Comparison of ENCODE assay signal across 7 cellular contexts in the genomic region with DNA sequence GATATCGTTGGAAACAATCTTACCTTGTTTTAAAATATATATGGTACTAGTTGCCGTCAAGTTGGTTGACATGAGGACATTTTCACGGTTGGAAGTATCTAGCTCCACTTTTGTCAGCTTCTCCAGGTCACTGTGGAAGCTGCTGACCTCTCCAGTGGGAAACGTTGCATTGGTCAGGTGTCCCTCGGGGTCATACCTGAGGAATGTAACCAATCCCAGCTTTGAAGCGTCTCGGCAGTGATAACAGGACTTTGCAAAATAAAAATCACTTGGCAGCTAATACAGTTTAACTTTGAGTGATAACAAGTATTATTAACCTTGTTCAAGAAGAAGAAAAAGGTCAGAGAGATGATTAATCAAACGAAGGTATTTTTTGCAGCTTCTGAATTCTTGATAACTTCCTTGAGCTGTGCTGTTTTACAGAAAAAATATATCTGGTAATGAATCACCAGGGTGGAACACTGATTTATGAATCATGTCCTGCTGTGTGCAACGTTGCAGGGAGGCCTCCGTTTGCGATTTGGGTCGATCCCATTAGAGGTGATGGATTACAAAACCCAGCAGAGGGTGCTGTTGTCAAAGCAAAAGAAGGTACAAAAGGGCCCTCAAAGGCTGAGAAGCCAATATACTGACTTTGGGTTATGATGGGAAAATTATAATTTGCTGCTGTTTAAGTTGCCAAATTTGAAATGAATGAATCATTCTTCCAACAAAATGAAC.
DNase-seq lines count a peak whose midpoint lies in the region; ATAC-seq and TF ChIP-seq lines count a peak whose summit lies in the region.

No MANE protein-coding gene starts in this region.

- H3K27me3 Mint-ChIP-seq in brain: peaks cover 4% of the 10 kb centered on the region

- H3K4me1 Mint-ChIP-seq in brain: peaks cover 14% of the 10 kb centered on the region

- DNase-seq in NCI-H146 treated with DMSO at 0.1 percent for 48 hours (lab: John Stamatoyannopoulos, UW; ENCODE audit: unreplicated experiment) (peak; percentile 76), UCSD-AML1 (lab: John Stamatoyannopoulos, UW; ENCODE audit: unreplicated experiment) (peak; percentile 15), kidney epithelial cell (ENCODE audit: low read depth) (peak; percentile 32)
- peak; percentile 30 to 66 for DNase-seq in stimulated activated CD4-positive, alpha-beta T cell treated with anti-CD3 and anti-CD28 coated beads, Interleukin-4, amount 100 ng/mL, for 4 hours

- H3K27ac Mint-ChIP-seq in brain: no peak overlapping the region

- H3K27me3 ChIP-seq in kidney epithelial cell (ENCODE audit: control insufficient read depth, insufficient read depth, low read length): no peaks in the 10 kb centered on the region

- no peak overlapping the region for H3K4me3 Mint-ChIP-seq in brain

- H3K9me3 Mint-ChIP-seq in brain: peaks cover 0 to 4% (median 0%) of the 10 kb centered on the region in 5 experiments

- TF ChIP-seq CTCF in GM12875 (IDR thresholded peaks at IDR 0.05; ENCODE audit: borderline replicate concordance, insufficient read depth, low read depth, low read length): peak; percentile 36; the same call in 1 of the 2 replicates
- peak; percentile 74 to 76 for TF ChIP-seq CTCF in brain (conservative IDR thresholded peaks at IDR 0.05)
- TF ChIP-seq CTCF in kidney epithelial cell (IDR thresholded peaks at IDR 0.05; ENCODE audit: insufficient read depth, low read length, poor library complexity, severe bottlenecking): peak; percentile 53

- no peaks in the 10 kb centered on the region for H3K36me3 ChIP-seq in kidney epithelial cell (ENCODE audit: control insufficient read depth, insufficient read depth, low read length)

- H3K4me3 ChIP-seq in GM12875 (ENCODE audit: low read depth, low read length) (no peak overlapping the region), kidney epithelial cell (ENCODE audit: low read depth, low read length) (no peak overlapping the region)

- ATAC-seq in HG02571 (IDR thresholded peaks at IDR 0.05; ENCODE audit: unreplicated experiment): peak; percentile 80

- peaks cover 4% of the 10 kb centered on the region for H3K36me3 Mint-ChIP-seq in brain

Comparison
In these comparisons a context has a peak if more than half of its experiments do, and no peak if none do; other contexts are left out.
1. DNase-seq: peak in every context shown above with its lines; median percentile 76 in NCI-H146 treated with DMSO at 0.1 percent for 48 hours; 48 in stimulated activated CD4-positive, alpha-beta T cell treated with anti-CD3 and anti-CD28 coated beads, Interleukin-4, amount 100 ng/mL, for 4 hours; 32 in kidney epithelial cell; 15 in UCSD-AML1.